1 cellular context compared by ENCODE assay signal in the genomic region with DNA sequence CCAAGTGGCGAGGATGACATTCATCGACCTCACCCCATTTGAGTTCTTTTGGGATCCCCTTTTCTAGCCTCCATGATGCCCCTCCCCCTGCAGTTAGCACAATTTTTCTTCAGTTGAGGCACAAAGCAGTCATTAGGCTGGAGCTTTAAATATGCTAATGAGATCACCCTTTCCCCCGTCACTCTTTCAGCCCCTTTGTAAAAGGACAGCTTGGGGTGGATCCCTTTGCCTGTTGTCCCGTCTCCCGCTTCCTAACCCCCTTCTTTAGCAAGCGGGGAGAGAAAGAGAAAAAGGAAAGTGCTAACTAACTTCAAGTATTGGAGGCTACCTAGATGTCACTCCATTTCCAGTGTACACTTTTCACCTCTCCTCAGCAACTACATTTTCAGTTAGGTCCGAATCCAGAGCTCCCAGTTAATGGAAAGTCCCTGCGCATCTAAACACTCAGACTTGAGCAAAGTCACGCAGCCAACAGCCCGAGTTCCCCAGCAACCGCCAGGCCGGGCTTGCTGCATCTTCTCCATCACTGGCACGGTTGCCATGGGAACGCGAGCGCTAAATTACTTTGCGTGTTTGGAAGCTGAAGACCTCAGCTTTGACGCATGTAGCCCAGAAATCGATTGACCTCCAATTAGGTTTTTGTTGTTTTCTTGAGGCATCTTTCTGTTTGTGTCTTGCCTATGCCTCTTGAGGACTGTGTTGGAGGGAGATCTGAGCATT.
TF ChIP-seq lines count a peak whose summit lies in the region.

No MANE protein-coding gene starts in this region.

TF ChIP-seq in H1, 55 proteins besides CTCF, POLR2A, EP300 and RAD21:
- TF ChIP-seq SP4 (IDR thresholded peaks at IDR 0.05; ENCODE audit: low read length) (no peak), SP1 (IDR thresholded peaks at IDR 0.05; ENCODE audit: low read depth, low read length) (no peak), SIRT6 (IDR thresholded peaks at IDR 0.05; ENCODE audit: low read length) (no peak), BRCA1 (IDR thresholded peaks at IDR 0.05; ENCODE audit: low read depth, low read length) (no peak), TEAD4 (IDR thresholded peaks at IDR 0.05; ENCODE audit: low read depth, low read length) (no peak), SP2 (IDR thresholded peaks at IDR 0.05; ENCODE audit: low read length) (no peak), HDAC6 (IDR thresholded peaks at IDR 0.05; ENCODE audit: low read depth, low read length) (no peak), SAP30 (IDR thresholded peaks at IDR 0.05; ENCODE audit: insufficient read depth, insufficient replicate concordance, low read length) (no peak), RBBP5 (IDR thresholded peaks at IDR 0.05; ENCODE audit: borderline replicate concordance, low read depth, low read length) (no peak), JUND (IDR thresholded peaks at IDR 0.05; ENCODE audit: low read length) (no peak), ZNF274 (IDR thresholded peaks at IDR 0.05; ENCODE audit: borderline replicate concordance, extremely low read depth, low read length) (no peak), JUN (IDR thresholded peaks at IDR 0.05; ENCODE audit: low read depth, low read length) (no peak), GTF2F1 (IDR thresholded peaks at IDR 0.05; ENCODE audit: borderline replicate concordance, low read depth, low read length) (no peak), GABPA (IDR thresholded peaks at IDR 0.05; ENCODE audit: borderline replicate concordance, insufficient read depth, low read length) (no peak), CREB1 (IDR thresholded peaks at IDR 0.05) (no peak)
- TF ChIP-seq, protein P1, sequence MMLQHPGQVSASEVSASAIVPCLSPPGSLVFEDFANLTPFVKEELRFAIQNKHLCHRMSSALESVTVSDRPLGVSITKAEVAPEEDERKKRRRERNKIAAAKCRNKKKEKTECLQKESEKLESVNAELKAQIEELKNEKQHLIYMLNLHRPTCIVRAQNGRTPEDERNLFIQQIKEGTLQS (IDR thresholded peaks at IDR 0.05; ENCODE audit: insufficient read depth, low read depth, low read length) = no peak
- TF ChIP-seq, protein P2, sequence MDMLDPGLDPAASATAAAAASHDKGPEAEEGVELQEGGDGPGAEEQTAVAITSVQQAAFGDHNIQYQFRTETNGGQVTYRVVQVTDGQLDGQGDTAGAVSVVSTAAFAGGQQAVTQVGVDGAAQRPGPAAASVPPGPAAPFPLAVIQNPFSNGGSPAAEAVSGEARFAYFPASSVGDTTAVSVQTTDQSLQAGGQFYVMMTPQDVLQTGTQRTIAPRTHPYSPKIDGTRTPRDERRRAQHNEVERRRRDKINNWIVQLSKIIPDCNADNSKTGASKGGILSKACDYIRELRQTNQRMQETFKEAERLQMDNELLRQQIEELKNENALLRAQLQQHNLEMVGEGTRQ (IDR thresholded peaks at IDR 0.05; ENCODE audit: low read length) = no peak
- TF ChIP-seq, protein P3, sequence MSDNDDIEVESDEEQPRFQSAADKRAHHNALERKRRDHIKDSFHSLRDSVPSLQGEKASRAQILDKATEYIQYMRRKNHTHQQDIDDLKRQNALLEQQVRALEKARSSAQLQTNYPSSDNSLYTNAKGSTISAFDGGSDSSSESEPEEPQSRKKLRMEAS (IDR thresholded peaks at IDR 0.05) = no peak
TF ChIP-seq in H1: peak in this region for 0.
